Comparison of ENCODE assay signal across 21 cellular contexts in the genomic region with DNA sequence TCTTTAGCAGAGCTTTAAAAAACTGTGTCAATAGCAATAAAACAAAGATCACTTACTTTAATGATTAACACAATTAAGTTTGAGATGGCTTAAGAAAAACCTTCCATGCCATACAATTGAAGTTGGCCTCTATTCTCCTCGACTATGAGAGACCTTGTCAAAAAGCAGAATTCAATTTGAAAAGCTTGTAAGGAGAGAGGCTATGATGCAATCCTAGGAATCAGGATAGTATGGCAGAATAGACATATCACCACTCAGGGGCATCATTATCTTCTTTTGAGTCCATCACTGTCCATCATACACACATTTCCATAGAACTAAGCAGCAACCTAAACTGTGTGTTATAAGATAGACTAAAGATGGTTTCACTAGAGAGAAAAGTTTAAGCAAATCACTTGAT.
"Had no signal": no experiment of that assay in that cellular context is flagged by ENCODE, and none has a peak within 500 bp of the region (broad histone marks: within the 10 kb centered on the region; RNA-seq: fewer than 3 reads in every experiment).

No MANE protein-coding gene starts in this region.

- H3K27me3 ChIP-seq: gastrocnemius medialis, neural progenitor cell, right atrium auricular region, tibial nerve, upper lobe of left lung had no signal

- ATAC-seq: gastrocnemius medialis; left lobe of liver; mucosa of descending colon; natural killer cell treated with Interleukin-12 subunit alpha and Interleukin-12 subunit beta and Interleukin-15 and Interleukin-18, amount 100 ng/mL, for 72 hours; stimulated activated naive B cell treated with anti-CD40 and anti-IgM and Interleukin-4, amounts not matched to agents 10 μg/mL and 1 μg/mL and 100 μg/mL, for 72 hours had no signal

- H3K27ac ChIP-seq: gastrocnemius medialis, neural progenitor cell, parathyroid adenoma, right atrium auricular region, skin epidermis, thoracic aorta, tibial nerve, upper lobe of left lung had no signal

- H3K79me2 ChIP-seq: parathyroid adenoma had no signal

- H3K4me1 ChIP-seq: neural progenitor cell, parathyroid adenoma, upper lobe of left lung had no signal

- H3K9ac ChIP-seq: neural progenitor cell, parathyroid adenoma had no signal

- H2AFZ ChIP-seq: neural progenitor cell, parathyroid adenoma had no signal

- H3K4me3 ChIP-seq: gastrocnemius medialis, lung, mucosa of descending colon, neural progenitor cell, right atrium auricular region, skin epidermis, thoracic aorta, tibial nerve, upper lobe of left lung had no signal

- H3K4me2 ChIP-seq: neural progenitor cell had no signal

- FAIRE-seq: kidney, urothelium cell line had no signal

- DNase-seq: cortex of kidney; effector CD4-positive, alpha-beta T cell; gastrocnemius medialis; head of caudate nucleus; kidney; mucosa of descending colon; naive B cell; stimulated activated CD4-positive, alpha-beta T cell treated with anti-CD3 and anti-CD28 coated beads, Interleukin-15, amount 100 ng/mL, for 24 hours; stimulated activated CD4-positive, alpha-beta T cell treated with anti-CD3 and anti-CD28 coated beads, Interleukin-2, amount 100 ng/mL, for 48 hours; stimulated activated naive B cell treated with anti-CD40 and anti-IgM and Interleukin-4, amounts not matched to agents 10 μg/mL and 1 μg/mL and 100 μg/mL, for 72 hours; upper lobe of left lung had no signal

- H3K9me3 ChIP-seq: gastrocnemius medialis, mucosa of descending colon, right atrium auricular region, thoracic aorta, tibial nerve, upper lobe of left lung had no signal
